Comparison of ENCODE assay signal across 8 cellular contexts in genomic region chr3:98596902-98597500, GRCh38. TPM values are rescaled to one million over a fixed set of nuclear protein-coding genes. Genes with fewer than 3 reads are reported as not detected.
DNase-seq lines count a peak whose midpoint lies in the region; ATAC-seq, FAIRE-seq and TF ChIP-seq lines count a peak whose summit lies in the region.

No MANE protein-coding gene starts in this region.

- H3K36me3 Mint-ChIP-seq in T-helper 2 cell treated with Interferon-gamma antibody and Interleukin-4, amounts not matched to agents 5 μg/mL and 100 μg/mL, for 36 hours (ENCODE audit: low read depth) = peaks cover 8% of the 10 kb centered on the region

- TF ChIP-seq POLR2A in upper lobe of left lung (IDR thresholded peaks at IDR 0.05) = no peak

- peak; percentile 84 for FAIRE-seq in GM18507 (lab: Jason Lieb, UNC)

- H3K27me3 Mint-ChIP-seq in T-helper 2 cell treated with Interferon-gamma antibody and Interleukin-4, amounts not matched to agents 5 μg/mL and 100 μg/mL, for 36 hours (ENCODE audit: low read depth) = no peaks in the 10 kb centered on the region

- peaks cover 25% of the 10 kb centered on the region for H3K4me1 Mint-ChIP-seq in T-helper 2 cell treated with Interferon-gamma antibody and Interleukin-4, amounts not matched to agents 5 μg/mL and 100 μg/mL, for 36 hours (ENCODE audit: low read depth)

- CTCF ChIA-PET in RWPE1 (lab: Yijun Ruan, JAX) = interaction anchor here (0.7 to 2.5 kb wide), 4 partner anchors 10 to 224 kb away, joined by 4 to 12 read pairs (median 4); no protein-coding TSS in a partner anchor

- H3K36me3 ChIP-seq in upper lobe of left lung = no peaks in the 10 kb centered on the region

- TF ChIP-seq EP300 in upper lobe of left lung (IDR thresholded peaks at IDR 0.05) = no peak

- no peaks in the 10 kb centered on the region for H3K27me3 ChIP-seq in upper lobe of left lung

- no peak overlapping the region for H3K4me3 ChIP-seq in upper lobe of left lung

- WGBS in upper lobe of left lung, 2 donors = 12 to 13% methylated on average over 1 of the region's 1 CpG

- no peaks in the 10 kb centered on the region for H3K9me3 Mint-ChIP-seq in T-helper 2 cell treated with Interferon-gamma antibody and Interleukin-4, amounts not matched to agents 5 μg/mL and 100 μg/mL, for 36 hours

- DNase-seq in AG08395 (ENCODE audit: low spot score) = peak; percentile 39
- no peak for DNase-seq in GM18507 (ENCODE audit: extremely low spot score, insufficient read length, low read depth)
- DNase-seq in RWPE1 (ENCODE audit: low spot score) = peak; percentile 32
- DNase-seq in fibroblast of peridontal ligament (ENCODE audit: extremely low read depth) = peak; percentile 59
- DNase-seq in upper lobe of left lung = no peak
- no peak for DNase-seq in T-helper 2 cell treated with Interferon-gamma antibody and Interleukin-4, amounts not matched to agents 5 μg/mL and 100 μg/mL, for 36 hours (ENCODE audit: low spot score)
- DNase-seq in omental fat pad (ENCODE audit: low spot score) = no peak

- ATAC-seq in upper lobe of left lung (ENCODE audit: low FRiP score in 2 of 2) (no peak), HG02642 (IDR thresholded peaks at IDR 0.05; ENCODE audit: poor library complexity, unreplicated experiment) (no peak), omental fat pad (ENCODE audit: low FRiP score) (no peak)

- peaks cover 7 to 18% (median 9%) of the 10 kb centered on the region in 4 donors for H3K4me1 ChIP-seq in upper lobe of left lung

- no peaks in the 10 kb centered on the region for H3K9me3 ChIP-seq in upper lobe of left lung

- no peak overlapping the region for H3K27ac Mint-ChIP-seq in T-helper 2 cell treated with Interferon-gamma antibody and Interleukin-4, amounts not matched to agents 5 μg/mL and 100 μg/mL, for 36 hours

- no peak overlapping the region for H3K4me3 Mint-ChIP-seq in T-helper 2 cell treated with Interferon-gamma antibody and Interleukin-4, amounts not matched to agents 5 μg/mL and 100 μg/mL, for 36 hours

- POLR2A ChIA-PET in RWPE1 (lab: Yijun Ruan, JAX; ENCODE audit: low non-redundant PET) = no interaction called here

- TF ChIP-seq CTCF in RWPE1 (conservative IDR thresholded peaks at IDR 0.05; ENCODE audit: low read depth) (peak; percentile 58), upper lobe of left lung (IDR thresholded peaks at IDR 0.05) (peak; percentile 36 to 82 (median 68)), omental fat pad (IDR thresholded peaks at IDR 0.05) (no peak)

- H3K27ac ChIP-seq in RWPE1 (no peak overlapping the region), upper lobe of left lung (no peak overlapping the region)

RNA-seq across cellular contexts. Expression of gene CPOX, which starts 3.6 kb away (rescaled TPM):
- total RNA-seq in upper lobe of left lung = 10 to 100 TPM; 13.4 to 44.0 (median 23.6) TPM
- total RNA-seq in omental fat pad = 10 to 100 TPM; 10.6 to 27.7 (median 15.1) TPM

Comparison
In these comparisons a context has a peak if more than half of its experiments do, and no peak if none do; other contexts are left out.
1. DNase-seq: peak in AG08395 (single experiment), RWPE1 (single experiment) and fibroblast of peridontal ligament (single experiment); none in GM18507 (single experiment), upper lobe of left lung (0 of 2), T-helper 2 cell treated with Interferon-gamma antibody and Interleukin-4, amounts not matched to agents 5 μg/mL and 100 μg/mL, for 36 hours (single experiment) and omental fat pad (single experiment).
2. CTCF ChIP-seq: peak in RWPE1 (single experiment) and upper lobe of left lung (6 of 6); none in omental fat pad (0 of 3).